ENCODE assay signal across 11 cellular contexts in the genomic region with DNA sequence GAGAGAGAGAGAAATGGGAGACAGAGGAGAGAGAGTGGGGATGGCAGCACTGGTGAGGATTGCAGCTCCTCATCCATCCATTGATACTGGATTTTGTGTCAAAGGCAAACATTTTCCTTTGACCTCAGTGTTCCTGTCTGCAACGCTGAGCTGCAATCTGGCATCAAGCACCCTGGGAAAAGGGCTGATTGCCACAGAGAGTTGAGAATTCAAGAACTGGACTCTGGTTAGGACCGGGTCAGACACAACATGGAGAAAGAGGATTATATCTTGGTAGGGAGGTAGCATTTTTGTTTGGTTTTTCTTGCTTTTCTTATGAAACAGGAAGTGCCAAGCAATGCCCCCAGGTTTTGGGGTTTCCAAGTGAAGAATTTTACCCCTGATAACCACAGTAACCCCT.
A peak's percentile ranks its signal among the peaks of the same experiment; 100 is the strongest.
DNase-seq lines count a peak whose midpoint lies in the region; ATAC-seq and TF ChIP-seq lines count a peak whose summit lies in the region.
"Had no signal": no experiment of that assay in that cellular context is flagged by ENCODE, and none has a peak within 500 bp of the region (broad histone marks: within the 10 kb centered on the region; RNA-seq: fewer than 3 reads in every experiment).

No MANE protein-coding gene starts in this region.

- TF ChIP-seq CTCF in brain microvascular endothelial cell (IDR thresholded peaks at IDR 0.05; ENCODE audit: low read depth, low read length, missing control alignments), result no peak
- no peak for TF ChIP-seq CTCF in liver (IDR thresholded peaks at IDR 0.05; ENCODE audit: low read depth, low read length, missing input control)

- DNase-seq in HCEC 1CT (peak; percentile 42), brain microvascular endothelial cell (no peak), NCI-H187 (lab: John Stamatoyannopoulos, UW) (no peak), NCI-H187 treated with DMSO at 0.1 percent for 48 hours (lab: John Stamatoyannopoulos, UW) (no peak), G401 (ENCODE audit: low spot score) (no peak)
- DNase-seq: NCI-H2171, T-helper 9 cell had no signal

- H3K9ac ChIP-seq in liver (ENCODE audit: low read depth in 1 of 2, low read length in 2 of 2) (peak overlapping the region in 1 of 2 donors; percentile 33), subcutaneous abdominal adipose tissue (ENCODE audit: low read length in 5 of 5) (peak overlapping the region in 3 of 5 donors; percentile 53 to 88 (median 84))

- H3K4me1 ChIP-seq in liver (ENCODE audit: control insufficient read depth in 4 of 4, insufficient read depth in 4 of 4, low read length in 3 of 4) (peaks cover 0 to 11% (median 3%) of the 10 kb centered on the region in 4 donors), subcutaneous abdominal adipose tissue (ENCODE audit: control insufficient read depth in 5 of 5, insufficient read depth in 5 of 5, low read length in 5 of 5) (peaks cover 34 to 64% (median 59%) of the 10 kb centered on the region in 5 donors)

- TF ChIP-seq RAD21 in liver (IDR thresholded peaks at IDR 0.05), result peak; percentile 34 to 67

- H3K36me3 ChIP-seq in brain microvascular endothelial cell (replicated peaks), result no peaks in the 10 kb centered on the region
- no peaks in the 10 kb centered on the region for H3K36me3 ChIP-seq in liver (ENCODE audit: control insufficient read depth in 4 of 4, insufficient read depth in 3 of 4, low read depth in 1 of 4, low read length in 3 of 4)
- H3K36me3 ChIP-seq in subcutaneous abdominal adipose tissue (ENCODE audit: control insufficient read depth in 5 of 5, insufficient read depth in 5 of 5, low read length in 5 of 5), result no peaks in the 10 kb centered on the region
- H3K36me3 ChIP-seq: upper lobe of left lung had no signal

- H3K27ac ChIP-seq in brain microvascular endothelial cell (peak overlapping the region; percentile 67), liver (ENCODE audit: low read depth in 1 of 2, low read length in 2 of 2) (peak overlapping the region; percentile 44 to 56), subcutaneous abdominal adipose tissue (ENCODE audit: low read depth, low read length) (peak overlapping the region; percentile 99)

- in situ Hi-C loops in brain microvascular endothelial cell (cut with HindIII; ENCODE audit: low pct_ligation_motif_present, low sequenced_read_pairs), result no loop called here
- in situ Hi-C loops in G401 (cut with HindIII; ENCODE audit: low sequenced_read_pairs), result no loop called here

- H3K9me3 ChIP-seq in liver (ENCODE audit: control insufficient read depth in 4 of 4, low read length in 3 of 4) (no peaks in the 10 kb centered on the region), subcutaneous abdominal adipose tissue (ENCODE audit: control insufficient read depth in 5 of 5, low read length in 5 of 5) (no peaks in the 10 kb centered on the region)
- H3K9me3 ChIP-seq: upper lobe of left lung had no signal

- 19% methylated on average over 2 of the region's 2 CpGs for WGBS in liver

- no peak for ATAC-seq in GM19035 (IDR thresholded peaks at IDR 0.05; ENCODE audit: unreplicated experiment)

- H3K27me3 ChIP-seq in brain microvascular endothelial cell (replicated peaks) (no peaks in the 10 kb centered on the region), liver (ENCODE audit: control insufficient read depth in 4 of 4, insufficient read depth in 4 of 4, low read length in 3 of 4) (peaks cover 0 to 2% (median 0%) of the 10 kb centered on the region in 4 donors), subcutaneous abdominal adipose tissue (ENCODE audit: control insufficient read depth in 5 of 5, insufficient read depth in 4 of 5, low read length in 5 of 5) (peaks cover 0 to 2% (median 0%) of the 10 kb centered on the region in 5 donors)
- H3K27me3 ChIP-seq: upper lobe of left lung had no signal

- no peak overlapping the region for H3K4me3 ChIP-seq in brain microvascular endothelial cell (ENCODE audit: low read depth, low read length)
- H3K4me3 ChIP-seq in liver (ENCODE audit: low read depth in 1 of 3, low read length in 3 of 3), result no peak overlapping the region
- peak overlapping the region in 2 of 5 donors; percentile 19 to 23 for H3K4me3 ChIP-seq in subcutaneous abdominal adipose tissue (ENCODE audit: low read depth in 1 of 5, low read length in 5 of 5)
- H3K4me3 ChIP-seq: upper lobe of left lung had no signal

TF ChIP-seq in liver, 16 proteins besides CTCF, POLR2A, EP300 and RAD21:
- TF ChIP-seq NR2F2 (IDR thresholded peaks at IDR 0.05) (peak; percentile 75), ZBTB33 (IDR thresholded peaks at IDR 0.05) (no peak), FOXA2 (IDR thresholded peaks at IDR 0.05) (no peak), GABPA (IDR thresholded peaks at IDR 0.05 in 1 of 2, conservative IDR thresholded peaks at IDR 0.05 in 1 of 2) (no peak), MAX (IDR thresholded peaks at IDR 0.05) (no peak), RXRA (IDR thresholded peaks at IDR 0.05) (peak; percentile 79), HNF4A (conservative IDR thresholded peaks at IDR 0.05) (peak; percentile 74 to 76), SP1 (IDR thresholded peaks at IDR 0.05) (peak; percentile 68), ATF3 (IDR thresholded peaks at IDR 0.05) (no peak), YY1 (IDR thresholded peaks at IDR 0.05) (peak; percentile 63), FOXA1 (IDR thresholded peaks at IDR 0.05) (no peak)
- TF ChIP-seq, protein P1, sequence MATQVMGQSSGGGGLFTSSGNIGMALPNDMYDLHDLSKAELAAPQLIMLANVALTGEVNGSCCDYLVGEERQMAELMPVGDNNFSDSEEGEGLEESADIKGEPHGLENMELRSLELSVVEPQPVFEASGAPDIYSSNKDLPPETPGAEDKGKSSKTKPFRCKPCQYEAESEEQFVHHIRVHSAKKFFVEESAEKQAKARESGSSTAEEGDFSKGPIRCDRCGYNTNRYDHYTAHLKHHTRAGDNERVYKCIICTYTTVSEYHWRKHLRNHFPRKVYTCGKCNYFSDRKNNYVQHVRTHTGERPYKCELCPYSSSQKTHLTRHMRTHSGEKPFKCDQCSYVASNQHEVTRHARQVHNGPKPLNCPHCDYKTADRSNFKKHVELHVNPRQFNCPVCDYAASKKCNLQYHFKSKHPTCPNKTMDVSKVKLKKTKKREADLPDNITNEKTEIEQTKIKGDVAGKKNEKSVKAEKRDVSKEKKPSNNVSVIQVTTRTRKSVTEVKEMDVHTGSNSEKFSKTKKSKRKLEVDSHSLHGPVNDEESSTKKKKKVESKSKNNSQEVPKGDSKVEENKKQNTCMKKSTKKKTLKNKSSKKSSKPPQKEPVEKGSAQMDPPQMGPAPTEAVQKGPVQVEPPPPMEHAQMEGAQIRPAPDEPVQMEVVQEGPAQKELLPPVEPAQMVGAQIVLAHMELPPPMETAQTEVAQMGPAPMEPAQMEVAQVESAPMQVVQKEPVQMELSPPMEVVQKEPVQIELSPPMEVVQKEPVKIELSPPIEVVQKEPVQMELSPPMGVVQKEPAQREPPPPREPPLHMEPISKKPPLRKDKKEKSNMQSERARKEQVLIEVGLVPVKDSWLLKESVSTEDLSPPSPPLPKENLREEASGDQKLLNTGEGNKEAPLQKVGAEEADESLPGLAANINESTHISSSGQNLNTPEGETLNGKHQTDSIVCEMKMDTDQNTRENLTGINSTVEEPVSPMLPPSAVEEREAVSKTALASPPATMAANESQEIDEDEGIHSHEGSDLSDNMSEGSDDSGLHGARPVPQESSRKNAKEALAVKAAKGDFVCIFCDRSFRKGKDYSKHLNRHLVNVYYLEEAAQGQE (IDR thresholded peaks at IDR 0.05), result no peak
